10 cellular contexts compared by ENCODE assay signal in genomic region chr2:168120310-168120709, GRCh38.
DNase-seq lines count a peak whose midpoint lies in the region; ATAC-seq and TF ChIP-seq lines count a peak whose summit lies in the region.
"Had no signal": no experiment of that assay in that cellular context is flagged by ENCODE, and none has a peak within 500 bp of the region (broad histone marks: within the 10 kb centered on the region; RNA-seq: fewer than 3 reads in every experiment).

No MANE protein-coding gene starts in this region.

- no peak for ATAC-seq in GM19324 (IDR thresholded peaks at IDR 0.05; ENCODE audit: low FRiP score, unreplicated experiment)

- H3K4me1 ChIP-seq in BLaER1 treated with 17β-estradiol and CSF1 and Interleukin-3, amounts not matched to agents 10 nM and 100 nM, result peaks cover 7 to 47% (median 30%) of the 10 kb centered on the region in 10 experiments
- H3K4me1 ChIP-seq in OCI-LY3 (ENCODE audit: low read length) (peaks cover 22% of the 10 kb centered on the region), transverse colon (peaks cover 0 to 10% (median 3%) of the 10 kb centered on the region in 4 donors), HAP-1 (peaks cover 4% of the 10 kb centered on the region; the same call in 1 of the 2 replicates)

- in situ Hi-C loops in transverse colon (cut with MboI; ENCODE audit: low pct_ligation_motif_present in 1 of 4, low pct_unique_long_range_greater_than_20kb in 1 of 4, low sequenced_read_pairs in 3 of 4), result loop anchor here in 3 of 4 donors (25.0 kb wide), 3 partner anchors 833 to 1583 kb away; partner anchors contain the start of gene B3GALT1 (in 1 of the 3)
- in situ Hi-C loops in HAP-1 (cut with MboI; ENCODE audit: low sequenced_read_pairs), result loop anchor here (25.0 kb wide), 1 partner anchor 1583 kb away; no protein-coding TSS in a partner anchor

- peaks cover 3 to 15% (median 6%) of the 10 kb centered on the region in 11 experiments; a peak in 11 of 22 replicates for H3K9me3 ChIP-seq in BLaER1 treated with 17β-estradiol and CSF1 and Interleukin-3, amounts not matched to agents 10 nM and 100 nM (replicated peaks in 1 of 11)
- H3K9me3 ChIP-seq in OCI-LY3 (ENCODE audit: insufficient read depth, low read length) (no peaks in the 10 kb centered on the region), transverse colon (no peaks in the 10 kb centered on the region), HAP-1 (no peaks in the 10 kb centered on the region)

- TF ChIP-seq POLR2A in transverse colon (IDR thresholded peaks at IDR 0.05), result no peak

- TF ChIP-seq EP300 in transverse colon (IDR thresholded peaks at IDR 0.05; ENCODE audit: low read depth), result no peak

- no peaks in the 10 kb centered on the region for H3K27me3 ChIP-seq in BLaER1 treated with 17β-estradiol and CSF1 and Interleukin-3, amounts not matched to agents 10 nM and 100 nM
- H3K27me3 ChIP-seq in OCI-LY3 (ENCODE audit: low read depth, low read length) (no peaks in the 10 kb centered on the region), transverse colon (no peaks in the 10 kb centered on the region), HAP-1 (ENCODE audit: low read depth) (no peaks in the 10 kb centered on the region)

- no peak overlapping the region for H3K9ac ChIP-seq in BLaER1 treated with 17β-estradiol and CSF1 and Interleukin-3, amounts not matched to agents 10 nM and 100 nM
- no peak overlapping the region for H3K9ac ChIP-seq in OCI-LY3 (ENCODE audit: low read length)
- H3K9ac ChIP-seq: GM23248 had no signal

- H3K27ac ChIP-seq in BLaER1 treated with 17β-estradiol and CSF1 and Interleukin-3, amounts not matched to agents 10 nM and 100 nM, result no peak overlapping the region; a peak in 1 of 22 replicates
- H3K27ac ChIP-seq in OCI-LY3 (ENCODE audit: low read length) (no peak overlapping the region), transverse colon (no peak overlapping the region)
- H3K27ac ChIP-seq: GM23248 had no signal

- no peaks in the 10 kb centered on the region for H4K20me1 ChIP-seq in BLaER1 treated with 17β-estradiol and CSF1 and Interleukin-3, amounts not matched to agents 10 nM and 100 nM
- H4K20me1 ChIP-seq in OCI-LY3 (ENCODE audit: insufficient read depth, low read length), result no peaks in the 10 kb centered on the region

- H3K36me3 ChIP-seq in BLaER1 treated with 17β-estradiol and CSF1 and Interleukin-3, amounts not matched to agents 10 nM and 100 nM, result peaks cover 31 to 83% (median 72%) of the 10 kb centered on the region in 11 experiments
- H3K36me3 ChIP-seq in OCI-LY3 (replicated peaks; ENCODE audit: low read depth, low read length) (peaks cover 3% of the 10 kb centered on the region), transverse colon (peaks cover 0 to 15% (median 4%) of the 10 kb centered on the region in 4 donors), HAP-1 (replicated peaks) (peaks cover 1% of the 10 kb centered on the region; the same call in 1 of the 2 replicates)

- H2AFZ ChIP-seq in OCI-LY3 (ENCODE audit: low read depth, low read length), result no peak overlapping the region
- H2AFZ ChIP-seq: GM23248 had no signal

- H3K79me2 ChIP-seq in OCI-LY3 (ENCODE audit: low read length), result no peaks in the 10 kb centered on the region

- DNase-seq in AG09309 (ENCODE audit: low read depth), result no peak
- DNase-seq in epithelial cell of esophagus (ENCODE audit: low read depth), result no peak
- no peak for DNase-seq in transverse colon
- no peak for DNase-seq in HAP-1 (ENCODE audit: low spot score in 2 of 2)
- DNase-seq: DMS79, NCI-H1048 had no signal

- peak; percentile 4 for TF ChIP-seq CTCF in AG09309 (IDR thresholded peaks at IDR 0.05; ENCODE audit: control insufficient read depth, insufficient read depth, low read depth, low read length, missing control alignments)
- peak; percentile 31 for TF ChIP-seq CTCF in OCI-LY3 (IDR thresholded peaks at IDR 0.05; ENCODE audit: low read depth, low read length)
- TF ChIP-seq CTCF in epithelial cell of esophagus (IDR thresholded peaks at IDR 0.05; ENCODE audit: insufficient read depth, low read depth, low read length, missing control alignments), result peak; percentile 16
- TF ChIP-seq CTCF in transverse colon (IDR thresholded peaks at IDR 0.05), result no peak

- H3K4me3 ChIP-seq in AG09309 (ENCODE audit: control insufficient read depth, low read depth, low read length) (no peak overlapping the region), OCI-LY3 (ENCODE audit: low read length) (no peak overlapping the region), epithelial cell of esophagus (ENCODE audit: low read length) (no peak overlapping the region), transverse colon (no peak overlapping the region), HAP-1 (no peak overlapping the region)
- H3K4me3 ChIP-seq in BLaER1 treated with 17β-estradiol and CSF1 and Interleukin-3, amounts not matched to agents 10 nM and 100 nM, result no peak overlapping the region
- H3K4me3 ChIP-seq: GM23248 had no signal

- peak overlapping the region in 6 of 11 experiments; percentile 24 to 74 (median 66); a peak in 7 of 22 replicates for H3K4me2 ChIP-seq in BLaER1 treated with 17β-estradiol and CSF1 and Interleukin-3, amounts not matched to agents 10 nM and 100 nM
- H3K4me2 ChIP-seq in OCI-LY3 (ENCODE audit: low read length), result no peak overlapping the region

- WGBS in transverse colon (ENCODE audit: low coverage in 1 of 2), 2 donors, result 94% methylated on average over 4 of the region's 4 CpGs

- intact Hi-C loops in transverse colon (cut with DNase I; ENCODE audit: low total_unique reads), result no loop called here

Comparison
In these comparisons a context has a peak if more than half of its experiments do, and no peak if none do; other contexts are left out.
1. CTCF ChIP-seq: peak in AG09309 (single experiment), OCI-LY3 (single experiment) and epithelial cell of esophagus (single experiment); none in transverse colon (0 of 5).